ENCODE assay signal across 26 cellular contexts in genomic region chr7:81500631-81501030, GRCh38.
DNase-seq lines count a peak whose midpoint lies in the region; TF ChIP-seq lines count a peak whose summit lies in the region.
"Had no signal": no experiment of that assay in that cellular context is flagged by ENCODE, and none has a peak within 500 bp of the region (broad histone marks: within the 10 kb centered on the region; RNA-seq: fewer than 3 reads in every experiment).

No MANE protein-coding gene starts in this region.

- TF ChIP-seq POLR2A in breast epithelium (IDR thresholded peaks at IDR 0.05), result no peak

- H3K36me3 ChIP-seq in breast epithelium (no peaks in the 10 kb centered on the region), iPS-15b (ENCODE audit: control insufficient read depth, insufficient read depth, low read length) (no peaks in the 10 kb centered on the region), SJCRH30 (no peaks in the 10 kb centered on the region)
- H3K36me3 ChIP-seq: pancreas had no signal

- H3K4me1 Mint-ChIP-seq in MCF 10A (ENCODE audit: insufficient read depth, unreplicated experiment), result peaks cover 9% of the 10 kb centered on the region
- H3K4me1 Mint-ChIP-seq: activated naive CD8-positive, alpha-beta T cell treated with anti-CD3 and anti-CD28 coated beads, Interleukin-2, amount 50 U/mL, for 24 hours; B cell; CD4-positive, alpha-beta memory T cell; stimulated activated effector memory CD8-positive, alpha-beta T cell treated with anti-CD3 and anti-CD28 coated beads, Interleukin-12 subunit alpha, Interleukin-12 subunit beta, amount 100 ng/mL, for 72 hours; T-cell had no signal

- intact Hi-C loops in breast epithelium (cut with DNase I; ENCODE audit: low total_unique reads), result no loop called here
- intact Hi-C loops in MCF 10A (cut with micrococcal nuclease), result loop anchor here (2.0 kb wide), 1 partner anchor 276 kb away; no protein-coding TSS in a partner anchor

- no TSS peak for BruUV-seq in MCF 10A (replicated peaks; lab: Mats Ljungman, UMichigan)

- no peak overlapping the region for H3K4me3 ChIP-seq in breast epithelium
- no peak overlapping the region for H3K4me3 ChIP-seq in iPS-15b (ENCODE audit: low read depth, low read length)
- no peak overlapping the region for H3K4me3 ChIP-seq in SJCRH30
- H3K4me3 ChIP-seq: pancreas had no signal

- H3K9me3 Mint-ChIP-seq in MCF 10A (ENCODE audit: unreplicated experiment), result no peaks in the 10 kb centered on the region
- H3K9me3 Mint-ChIP-seq: activated CD4-positive, alpha-beta memory T cell treated with anti-CD3 and anti-CD28 coated beads for 36 hours; activated naive CD8-positive, alpha-beta T cell treated with anti-CD3 and anti-CD28 coated beads, Interleukin-2, amount 50 U/mL, for 24 hours; activated T-cell treated with anti-CD3 and anti-CD28 coated beads, Interleukin-2, amount 50 U/mL, for 72 hours; type B pancreatic cell had no signal

- CTCF ChIA-PET in MCF 10A (lab: Yijun Ruan, JAX), result interaction anchor here (0.6 to 5.8 kb wide), 36 partner anchors 9 to 1072 kb away, joined by 3 to 224 read pairs (median 5); no protein-coding TSS in a partner anchor

- H3K9ac ChIP-seq in iPS-15b (ENCODE audit: low read depth, low read length), result peak overlapping the region; percentile 17

- peak overlapping the region; percentile 67 to 74 for H3K27ac ChIP-seq in breast epithelium
- peak overlapping the region; percentile 45; the same call in 1 of the 2 replicates for H3K27ac ChIP-seq in VCaP
- no peak overlapping the region for H3K27ac ChIP-seq in SJCRH30
- H3K27ac ChIP-seq: pancreas had no signal

- POLR2A ChIA-PET in MCF 10A (lab: Yijun Ruan, JAX), result interaction anchor here (0.7 to 1.0 kb wide), 2 partner anchors 515 to 1108 kb away, joined by 3 read pairs; no protein-coding TSS in a partner anchor

- DNase-seq in breast epithelium (ENCODE audit: low spot score in 2 of 2), result no peak
- DNase-seq in MCF 10A (ENCODE audit: unreplicated experiment), result no peak
- no peak for DNase-seq in SKM-1 (lab: John Stamatoyannopoulos, UW; ENCODE audit: unreplicated experiment)
- DNase-seq in NCI-H2171 treated with DMSO at 0.1 percent for 48 hours (lab: John Stamatoyannopoulos, UW), result no peak
- no peak for DNase-seq in SJCRH30
- no peak for DNase-seq in activated effector memory CD4-positive, alpha-beta T cell treated with Interleukin-2 at 50 U/mL for 16 hours
- DNase-seq: activated CD4-positive, alpha-beta memory T cell treated with anti-CD3 and anti-CD28 coated beads for 36 hours; activated CD4-positive, alpha-beta T cell treated with anti-CD3 and anti-CD28 coated beads for 1 hour; activated naive CD4-positive, alpha-beta T cell; activated naive CD8-positive, alpha-beta T cell treated with anti-CD3 and anti-CD28 coated beads, Interleukin-2, amount 50 U/mL, for 24 hours; activated T-cell treated with anti-CD3 and anti-CD28 coated beads, Interleukin-2, amount 50 U/mL, for 72 hours; CD4-positive, alpha-beta memory T cell; central memory CD4-positive, alpha-beta T cell; cortex of kidney; effector memory CD4-positive, alpha-beta T cell; foreskin melanocyte; left cardiac atrium; NCI-H187; NCI-H524 treated with DMSO at 0.1 percent for 48 hours; pancreas; T-cell had no signal

- H3K4me1 ChIP-seq in breast epithelium (no peaks in the 10 kb centered on the region), iPS-15b (ENCODE audit: control insufficient read depth, insufficient read depth, low read length) (peaks cover 5% of the 10 kb centered on the region), SJCRH30 (no peaks in the 10 kb centered on the region)
- H3K4me1 ChIP-seq: pancreas had no signal

- peaks cover 16% of the 10 kb centered on the region for H3K27me3 Mint-ChIP-seq in MCF 10A (ENCODE audit: insufficient read depth, unreplicated experiment)
- H3K27me3 Mint-ChIP-seq: activated CD4-positive, alpha-beta memory T cell treated with anti-CD3 and anti-CD28 coated beads for 36 hours; B cell; CD4-positive, alpha-beta memory T cell; T-cell had no signal

- no peaks in the 10 kb centered on the region for H3K9me3 ChIP-seq in breast epithelium
- H3K9me3 ChIP-seq in iPS-15b (ENCODE audit: control insufficient read depth, insufficient read depth, low read length), result no peaks in the 10 kb centered on the region
- H3K9me3 ChIP-seq in SJCRH30 (replicated peaks), result no peaks in the 10 kb centered on the region
- H3K9me3 ChIP-seq: pancreas had no signal

- no peaks in the 10 kb centered on the region for H3K36me3 Mint-ChIP-seq in MCF 10A (ENCODE audit: insufficient read depth, unreplicated experiment)
- H3K36me3 Mint-ChIP-seq: activated CD4-positive, alpha-beta memory T cell treated with anti-CD3 and anti-CD28 coated beads for 36 hours; CD4-positive, alpha-beta memory T cell; stimulated activated effector memory CD8-positive, alpha-beta T cell treated with anti-CD3 and anti-CD28 coated beads, Interleukin-12 subunit alpha, Interleukin-12 subunit beta, amount 100 ng/mL, for 72 hours; T-cell; type B pancreatic cell had no signal

- no peak overlapping the region for H3K4me3 Mint-ChIP-seq in MCF 10A (ENCODE audit: unreplicated experiment)
- H3K4me3 Mint-ChIP-seq: activated CD4-positive, alpha-beta memory T cell treated with anti-CD3 and anti-CD28 coated beads for 36 hours; activated naive CD8-positive, alpha-beta T cell treated with anti-CD3 and anti-CD28 coated beads, Interleukin-2, amount 50 U/mL, for 24 hours; activated T-cell treated with anti-CD3 and anti-CD28 coated beads, Interleukin-2, amount 50 U/mL, for 72 hours; B cell; CD4-positive, alpha-beta memory T cell; stimulated activated effector memory CD8-positive, alpha-beta T cell treated with anti-CD3 and anti-CD28 coated beads, Interleukin-12 subunit alpha, Interleukin-12 subunit beta, amount 100 ng/mL, for 72 hours; T-cell; type B pancreatic cell had no signal

- no peak overlapping the region for H3K27ac Mint-ChIP-seq in MCF 10A (ENCODE audit: low read depth, unreplicated experiment)
- H3K27ac Mint-ChIP-seq: activated CD4-positive, alpha-beta memory T cell treated with anti-CD3 and anti-CD28 coated beads for 36 hours; activated naive CD8-positive, alpha-beta T cell treated with anti-CD3 and anti-CD28 coated beads, Interleukin-2, amount 50 U/mL, for 24 hours; activated T-cell treated with anti-CD3 and anti-CD28 coated beads, Interleukin-2, amount 50 U/mL, for 72 hours; B cell; CD4-positive, alpha-beta memory T cell; stimulated activated effector memory CD8-positive, alpha-beta T cell treated with anti-CD3 and anti-CD28 coated beads, Interleukin-12 subunit alpha, Interleukin-12 subunit beta, amount 100 ng/mL, for 72 hours; T-cell; type B pancreatic cell had no signal

- H3K27me3 ChIP-seq in breast epithelium (no peaks in the 10 kb centered on the region), iPS-15b (ENCODE audit: control insufficient read depth, insufficient read depth, low read length) (no peaks in the 10 kb centered on the region), SJCRH30 (no peaks in the 10 kb centered on the region)

- TF ChIP-seq CTCF in breast epithelium (IDR thresholded peaks at IDR 0.05) (no peak), MCF 10A (IDR thresholded peaks at IDR 0.05; ENCODE audit: unreplicated experiment) (no peak), VCaP (conservative IDR thresholded peaks at IDR 0.05) (no peak)
